In the genomic region with DNA sequence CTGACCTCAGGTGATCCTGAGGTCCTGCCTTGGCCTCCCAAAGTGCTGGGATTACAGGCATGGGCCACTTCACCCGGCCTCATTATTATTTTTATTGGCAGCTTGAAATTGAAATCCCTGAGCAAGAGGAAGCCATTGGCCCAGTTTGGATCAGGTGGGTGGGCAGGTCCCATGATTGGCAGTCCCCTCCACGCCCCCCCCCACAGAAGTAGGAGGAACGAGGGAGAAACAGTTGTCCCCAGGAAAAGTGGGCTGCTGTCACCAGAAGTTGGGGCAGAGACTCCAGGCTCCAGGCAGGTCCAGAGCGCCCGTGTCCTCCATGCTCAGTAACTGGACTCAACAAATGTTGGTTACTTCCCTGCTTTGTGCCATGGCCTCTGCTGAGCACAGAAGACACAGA, we compare ENCODE assay signal across 23 cellular contexts.
DNase-seq lines count a peak whose midpoint lies in the region; ATAC-seq and TF ChIP-seq lines count a peak whose summit lies in the region.
"Had no signal": no experiment of that assay in that cellular context is flagged by ENCODE, and none has a peak within 500 bp of the region (broad histone marks: within the 10 kb centered on the region; RNA-seq: fewer than 3 reads in every experiment).

No MANE protein-coding gene starts in this region.

- H3K27me3 Mint-ChIP-seq in type B pancreatic cell = no peaks in the 10 kb centered on the region

- WGBS in SK-N-SH (ENCODE audit: low lambda C conversion rate) = 83% methylated on average over 5 of the region's 5 CpGs

- H3K4me3 ChIP-seq in SK-N-SH (ENCODE audit: low read depth in 2 of 2, low read length in 1 of 2) (no peak overlapping the region), dorsolateral prefrontal cortex (no peak overlapping the region), WERI-Rb-1 (ENCODE audit: low read depth, low read length) (no peak overlapping the region)
- H3K4me3 ChIP-seq: adrenal gland, HAP-1 had no signal

- TF ChIP-seq CTCF in SK-N-SH (IDR thresholded peaks at IDR 0.05) = no peak
- TF ChIP-seq CTCF in dorsolateral prefrontal cortex (IDR thresholded peaks at IDR 0.05 in 54 of 56, conservative IDR thresholded peaks at IDR 0.05 in 2 of 56; ENCODE audit: low read depth in 1 of 56, partially characterized antibody in 56 of 56) = no peak
- no peak for TF ChIP-seq CTCF in type B pancreatic cell (conservative IDR thresholded peaks at IDR 0.05)
- no peak for TF ChIP-seq CTCF in WERI-Rb-1 (IDR thresholded peaks at IDR 0.05; ENCODE audit: low read depth, low read length)

- H3F3A ChIP-seq in SK-N-SH (replicated peaks; ENCODE audit: insufficient read depth) = peaks cover 7% of the 10 kb centered on the region

- H3K27ac ChIP-seq in SK-N-SH (ENCODE audit: low read depth in 2 of 2, low read length in 1 of 2) (peak overlapping the region in 1 of 2 experiments; percentile 62; a peak in 2 of 4 replicates), dorsolateral prefrontal cortex (peak overlapping the region in 52 of 59 donors; percentile 3 to 85 (median 66)), WERI-Rb-1 (no peak overlapping the region)
- H3K27ac ChIP-seq: 22Rv1 had no signal

- no peaks in the 10 kb centered on the region for H3K36me3 ChIP-seq in SK-N-SH (replicated peaks in 1 of 2; ENCODE audit: control insufficient read depth in 1 of 2, insufficient read depth in 2 of 2, low read length in 1 of 2)
- no peaks in the 10 kb centered on the region for H3K36me3 ChIP-seq in WERI-Rb-1
- H3K36me3 ChIP-seq: adrenal gland, HAP-1 had no signal

- H3K9me3 ChIP-seq in SK-N-SH (no peaks in the 10 kb centered on the region), WERI-Rb-1 (ENCODE audit: severe bottlenecking) (no peaks in the 10 kb centered on the region)
- H3K9me3 ChIP-seq: adrenal gland, HAP-1 had no signal

- intact Hi-C loops in dorsolateral prefrontal cortex (cut with DNase I) = no loop called here

- CTCF ChIA-PET in SK-N-SH (lab: Yijun Ruan, JAX) = interaction anchor here (0.9 kb wide), 1 partner anchor 24 kb away, joined by 6 read pairs; no protein-coding TSS in a partner anchor

- no peak overlapping the region for H2AFZ ChIP-seq in SK-N-SH (ENCODE audit: low read depth)

- TF ChIP-seq RAD21 in SK-N-SH (IDR thresholded peaks at IDR 0.05; ENCODE audit: low read length) = no peak

- no peak for TF ChIP-seq EP300 in SK-N-SH (IDR thresholded peaks at IDR 0.05; ENCODE audit: borderline replicate concordance in 1 of 2, low read depth in 1 of 2, low read length in 1 of 2)

- peak overlapping the region; percentile 93 for H3K27ac Mint-ChIP-seq in type B pancreatic cell
- H3K27ac Mint-ChIP-seq: CD14-positive monocyte; endodermal cell; natural killer cell; T-helper 2 cell treated with Interferon-gamma antibody and Interleukin-4, amounts not matched to agents 5 μg/mL and 100 μg/mL, for 36 hours had no signal

- H3K4me2 ChIP-seq in SK-N-SH = no peak overlapping the region

- H3K36me3 Mint-ChIP-seq in type B pancreatic cell = peaks cover 4% of the 10 kb centered on the region
- H3K36me3 Mint-ChIP-seq: natural killer cell had no signal

- POLR2A ChIA-PET in SK-N-SH (lab: Yijun Ruan, JAX) = no interaction called here

- ATAC-seq in SK-N-SH treated with all-trans-retinoic acid at 6 μM for 48 hours = no peak
- ATAC-seq: natural killer cell, Right ventricle myocardium inferior had no signal

- H3K4me3 Mint-ChIP-seq in type B pancreatic cell = no peak overlapping the region
- H3K4me3 Mint-ChIP-seq: CD14-positive monocyte; endodermal cell; natural killer cell; T-helper 2 cell treated with Interferon-gamma antibody and Interleukin-4, amounts not matched to agents 5 μg/mL and 100 μg/mL, for 36 hours had no signal

- H3K4me1 Mint-ChIP-seq in type B pancreatic cell (ENCODE audit: unreplicated experiment) = peaks cover 25% of the 10 kb centered on the region
- H3K4me1 Mint-ChIP-seq: CD14-positive monocyte, endodermal cell had no signal

- DNase-seq in SK-N-SH (no peak), dorsolateral prefrontal cortex (peak in 1 of 10 donors; percentile 22), mesenteric fat pad (ENCODE audit: low spot score) (peak; percentile 49), type B pancreatic cell (ENCODE audit: extremely low spot score, unreplicated experiment) (no peak), cortex of kidney (lab: John Stamatoyannopoulos, UW) (no peak), WERI-Rb-1 (no peak), HUDEP-2 (lab: John Stamatoyannopoulos, UW; ENCODE audit: unreplicated experiment in 76 of 76) (no peak)
- DNase-seq: activated CD4-positive, alpha-beta T cell treated with anti-CD3 and anti-CD28 coated beads for 1 hour; DMS153; endodermal cell; natural killer cell; NCI-H146; NCI-H345; NK-92 treated with Interleukin-12 subunit alpha and Interleukin-12 subunit beta, amount 100 ng/mL, for 24 hours; stimulated activated CD4-positive, alpha-beta T cell treated with anti-CD3 and anti-CD28 coated beads, Interleukin-15, amount 100 ng/mL, for 24 hours; stimulated activated naive CD4-positive, alpha-beta T cell treated with Interleukin-2 at 50 U/mL for 16 hours had no signal

- H3K9me2 ChIP-seq in SK-N-SH = no peaks in the 10 kb centered on the region

- H3K9ac ChIP-seq in SK-N-SH = peak overlapping the region; percentile 12; the same call in 1 of the 2 replicates

- peaks cover 95% of the 10 kb centered on the region for H3K79me2 ChIP-seq in SK-N-SH (ENCODE audit: insufficient read depth)

- no peaks in the 10 kb centered on the region for H3K9me3 Mint-ChIP-seq in type B pancreatic cell
- H3K9me3 Mint-ChIP-seq: natural killer cell; T-helper 2 cell treated with Interferon-gamma antibody and Interleukin-4, amounts not matched to agents 5 μg/mL and 100 μg/mL, for 36 hours had no signal

- H4K20me1 ChIP-seq in SK-N-SH (ENCODE audit: insufficient read depth) = no peaks in the 10 kb centered on the region

- H3K27me3 ChIP-seq in SK-N-SH (ENCODE audit: insufficient read depth) (no peaks in the 10 kb centered on the region), dorsolateral prefrontal cortex (no peaks in the 10 kb centered on the region), WERI-Rb-1 (ENCODE audit: insufficient read depth, low read depth, severe bottlenecking) (no peaks in the 10 kb centered on the region)
- H3K27me3 ChIP-seq: adrenal gland had no signal

- H3K4me1 ChIP-seq in SK-N-SH (ENCODE audit: control insufficient read depth in 1 of 2, insufficient read depth in 2 of 2, low read depth in 1 of 2, low read length in 1 of 2) = peaks cover 4 to 6% of the 10 kb centered on the region in 2 experiments; a peak in 1 of 4 replicates
- H3K4me1 ChIP-seq: adrenal gland had no signal

TF ChIP-seq in SK-N-SH, 30 proteins besides CTCF, POLR2A, EP300 and RAD21 (continues in another document):
- TF ChIP-seq USF1 (IDR thresholded peaks at IDR 0.05; ENCODE audit: borderline replicate concordance, low read depth) = no peak
- TF ChIP-seq TCF12 (IDR thresholded peaks at IDR 0.05) = no peak
- TF ChIP-seq, protein P1, sequence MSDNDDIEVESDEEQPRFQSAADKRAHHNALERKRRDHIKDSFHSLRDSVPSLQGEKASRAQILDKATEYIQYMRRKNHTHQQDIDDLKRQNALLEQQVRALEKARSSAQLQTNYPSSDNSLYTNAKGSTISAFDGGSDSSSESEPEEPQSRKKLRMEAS (IDR thresholded peaks at IDR 0.05; ENCODE audit: low read depth) = no peak
- TF ChIP-seq YY1 (IDR thresholded peaks at IDR 0.05; ENCODE audit: low read depth) = no peak
- no peak for TF ChIP-seq EZH2phosphoT487 (IDR thresholded peaks at IDR 0.05; ENCODE audit: borderline replicate concordance, low read depth)
- TF ChIP-seq JUND (IDR thresholded peaks at IDR 0.05) = no peak
- no peak for TF ChIP-seq PBX3 (IDR thresholded peaks at IDR 0.05)

TF ChIP-seq in SK-N-SH treated with all-trans-retinoic acid at 6 μM for 48 hours, 23 proteins besides CTCF, POLR2A, EP300 and RAD21:
- TF ChIP-seq TCF4 (CRISPR knock-in tag; IDR thresholded peaks at IDR 0.05; ENCODE audit: borderline replicate concordance) (no peak), OSR1 (CRISPR knock-in tag; IDR thresholded peaks at IDR 0.05) (no peak), GLIS3 (CRISPR knock-in tag; IDR thresholded peaks at IDR 0.05) (no peak), SNAI2 (CRISPR knock-in tag; IDR thresholded peaks at IDR 0.05) (no peak), TOX (CRISPR knock-in tag; IDR thresholded peaks at IDR 0.05; ENCODE audit: borderline replicate concordance) (no peak), PPARA (CRISPR knock-in tag; IDR thresholded peaks at IDR 0.05; ENCODE audit: borderline replicate concordance) (no peak), ZFP3 (CRISPR knock-in tag; IDR thresholded peaks at IDR 0.05) (no peak), ZNF70 (CRISPR knock-in tag; IDR thresholded peaks at IDR 0.05) (no peak), ESRRG (CRISPR knock-in tag; IDR thresholded peaks at IDR 0.05) (no peak), RARB (CRISPR knock-in tag; IDR thresholded peaks at IDR 0.05) (no peak)
- TF ChIP-seq, protein P2, sequence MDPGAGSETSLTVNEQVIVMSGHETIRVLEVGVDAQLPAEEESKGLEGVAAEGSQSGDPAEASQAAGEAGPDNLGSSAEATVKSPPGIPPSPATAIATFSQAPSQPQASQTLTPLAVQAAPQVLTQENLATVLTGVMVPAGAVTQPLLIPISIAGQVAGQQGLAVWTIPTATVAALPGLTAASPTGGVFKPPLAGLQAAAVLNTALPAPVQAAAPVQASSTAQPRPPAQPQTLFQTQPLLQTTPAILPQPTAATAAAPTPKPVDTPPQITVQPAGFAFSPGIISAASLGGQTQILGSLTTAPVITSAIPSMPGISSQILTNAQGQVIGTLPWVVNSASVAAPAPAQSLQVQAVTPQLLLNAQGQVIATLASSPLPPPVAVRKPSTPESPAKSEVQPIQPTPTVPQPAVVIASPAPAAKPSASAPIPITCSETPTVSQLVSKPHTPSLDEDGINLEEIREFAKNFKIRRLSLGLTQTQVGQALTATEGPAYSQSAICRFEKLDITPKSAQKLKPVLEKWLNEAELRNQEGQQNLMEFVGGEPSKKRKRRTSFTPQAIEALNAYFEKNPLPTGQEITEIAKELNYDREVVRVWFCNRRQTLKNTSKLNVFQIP (CRISPR knock-in tag; IDR thresholded peaks at IDR 0.05; ENCODE audit: borderline replicate concordance, low read depth) = no peak
